In genomic region chr4:121062466-121062975, GRCh38 we compare ENCODE assay signal across 33 cellular contexts. TPM values are rescaled to one million over a fixed set of nuclear protein-coding genes. Genes with fewer than 3 reads are reported as not detected.
DNase-seq lines count a peak whose midpoint lies in the region; ATAC-seq and TF ChIP-seq lines count a peak whose summit lies in the region.
"Had no signal": no experiment of that assay in that cellular context is flagged by ENCODE, and none has a peak within 500 bp of the region (broad histone marks: within the 10 kb centered on the region; RNA-seq: fewer than 3 reads in every experiment).

No MANE protein-coding gene starts in this region.

- H3K36me3 ChIP-seq in mammary epithelial cell (ENCODE audit: insufficient read depth, low read length): no peaks in the 10 kb centered on the region
- H3K36me3 ChIP-seq: ascending aorta, gastroesophageal sphincter had no signal

- no peak overlapping the region for H3K27ac ChIP-seq in right cardiac atrium (ENCODE audit: low read length)
- H3K27ac ChIP-seq in mammary epithelial cell (ENCODE audit: insufficient read depth, low read depth, low read length): no peak overlapping the region
- H3K27ac ChIP-seq: ascending aorta, gastroesophageal sphincter, PC-9 had no signal

- no peak overlapping the region for H3K4me2 ChIP-seq in mammary epithelial cell (ENCODE audit: insufficient read depth, low read depth, low read length)
- H3K4me2 ChIP-seq: PC-9 had no signal

- H3K4me3 ChIP-seq in right cardiac atrium (ENCODE audit: low read length): peak overlapping the region; percentile 10
- H3K4me3 ChIP-seq in fibroblast of villous mesenchyme (ENCODE audit: low read depth, low read length): no peak overlapping the region
- no peak overlapping the region for H3K4me3 ChIP-seq in mammary epithelial cell (replicated peaks in 1 of 3; ENCODE audit: insufficient read depth in 1 of 3, low read depth in 2 of 3, low read length in 3 of 3)
- H3K4me3 ChIP-seq: ascending aorta, gastroesophageal sphincter, PC-9 had no signal

- CTCF ChIA-PET in mammary epithelial cell (lab: Charles Lee; ENCODE audit: low non-redundant PET): no interaction called here

- TF ChIP-seq CTCF in fibroblast of villous mesenchyme (IDR thresholded peaks at IDR 0.05; ENCODE audit: insufficient read depth, low read depth, low read length): no peak
- no peak for TF ChIP-seq CTCF in mammary epithelial cell (conservative IDR thresholded peaks at IDR 0.05 in 1 of 2, IDR thresholded peaks at IDR 0.05 in 1 of 2; ENCODE audit: extremely low read depth in 1 of 2, insufficient read depth in 1 of 2, low read depth in 1 of 2, low read length in 2 of 2)

- 18% methylated on average over 5 of the region's 5 CpGs for WGBS in right cardiac atrium
- WGBS in mammary epithelial cell (ENCODE audit: low coverage, missing lambda C conversion rate): 47% methylated on average over 5 of the region's 5 CpGs

- H3K79me2 ChIP-seq in mammary epithelial cell (ENCODE audit: insufficient read depth, low read length): no peaks in the 10 kb centered on the region

- ATAC-seq in right cardiac atrium: no peak
- no peak for ATAC-seq in left cardiac atrium
- ATAC-seq in HG03196 (IDR thresholded peaks at IDR 0.05; ENCODE audit: unreplicated experiment): no peak
- ATAC-seq in HG02759 (IDR thresholded peaks at IDR 0.05; ENCODE audit: unreplicated experiment): no peak
- ATAC-seq: activated CD4-positive, alpha-beta T cell treated with anti-CD3 and anti-CD28 coated beads for 36 hours; effector memory CD8-positive, alpha-beta T cell; gastroesophageal sphincter; left ventricle myocardium superior; natural killer cell treated with Interleukin-12 subunit alpha and Interleukin-12 subunit beta and Interleukin-15 and Interleukin-18, amount 100 ng/mL, for 72 hours; stimulated activated naive CD8-positive, alpha-beta T cell treated with anti-CD3 and anti-CD28 coated beads, Interleukin-15, amount 100 ng/mL, for 72 hours; T-cell had no signal

- no TSS peak for BruUV-seq in mammary epithelial cell (replicated peaks; lab: Mats Ljungman, UMichigan)

- H3K9me3 ChIP-seq in right cardiac atrium (ENCODE audit: control insufficient read depth, low read length) (no peaks in the 10 kb centered on the region), mammary epithelial cell (replicated peaks; ENCODE audit: insufficient read depth, low read length) (no peaks in the 10 kb centered on the region)
- H3K9me3 ChIP-seq: ascending aorta, gastroesophageal sphincter had no signal

- intact Hi-C loops in right cardiac atrium (cut with DNase I) (no loop called here), left cardiac atrium (cut with DNase I) (no loop called here), mammary epithelial cell (cut with micrococcal nuclease) (no loop called here)

- no peak overlapping the region for H3K9ac ChIP-seq in mammary epithelial cell (ENCODE audit: insufficient read depth, low read length)

- H4K20me1 ChIP-seq in mammary epithelial cell (ENCODE audit: insufficient read depth, low read length): no peaks in the 10 kb centered on the region

- dilution Hi-C loops in mammary epithelial cell (cut with HindIII; ENCODE audit: low sequenced_read_pairs): no loop called here

- in situ Hi-C loops in mammary epithelial cell (cut with MboI; ENCODE audit: low sequenced_read_pairs in 2 of 2): no loop called here

- DNase-seq in right cardiac atrium: no peak
- no peak for DNase-seq in left cardiac atrium
- DNase-seq in SIG-M5 (lab: John Stamatoyannopoulos, UW): peak; percentile 74
- DNase-seq in fibroblast of villous mesenchyme (ENCODE audit: low read depth): peak; percentile 13
- DNase-seq in NCI-H128 (lab: John Stamatoyannopoulos, UW; ENCODE audit: unreplicated experiment): no peak
- DNase-seq in mammary epithelial cell: no peak
- DNase-seq: activated CD4-positive, alpha-beta T cell treated with anti-CD3 and anti-CD28 coated beads for 36 hours; activated CD8-positive, alpha-beta memory T cell treated with anti-CD3 and anti-CD28 coated beads for 24 hours; activated effector memory CD4-positive, alpha-beta T cell treated with anti-CD3 and anti-CD28 coated beads, Interleukin-2, amount 50 U/mL, for 16 hours; activated naive CD8-positive, alpha-beta T cell treated with anti-CD3 and anti-CD28 coated beads, Interleukin-2, amount 10 ng/mL, durations not matched to agents 7 days and 5 days; activated T-cell treated with anti-CD3 and anti-CD28 coated beads, Interleukin-2, amount 50 U/mL, for 1 hour; AML-193; CD4-positive, alpha-beta T cell; cortex of kidney; effector memory CD8-positive, alpha-beta T cell; hypothalamus; immature natural killer cell; left ventricle myocardium superior; NCI-H1417 treated with DMSO at 0.1 percent for 48 hours; NCI-H2081 treated with DMSO at 0.1 percent for 48 hours; NCI-H446; PC-9; Right ventricle myocardium superior; stimulated activated naive CD8-positive, alpha-beta T cell treated with anti-CD3 and anti-CD28 coated beads, Interleukin-15, amount 100 ng/mL, for 72 hours; T-cell had no signal

- H2AFZ ChIP-seq in mammary epithelial cell (ENCODE audit: low read depth, low read length): no peak overlapping the region
- H2AFZ ChIP-seq: PC-9 had no signal

- H3K27me3 ChIP-seq in right cardiac atrium (ENCODE audit: control insufficient read depth, insufficient read depth) (no peaks in the 10 kb centered on the region), mammary epithelial cell (ENCODE audit: insufficient read depth, low read length) (peaks cover 2% of the 10 kb centered on the region)
- H3K27me3 ChIP-seq: ascending aorta, gastroesophageal sphincter had no signal

- H3K4me1 ChIP-seq in right cardiac atrium (ENCODE audit: control insufficient read depth, insufficient read depth, low read length) (peaks cover 2% of the 10 kb centered on the region), mammary epithelial cell (ENCODE audit: insufficient read depth, low read length) (peaks cover 5% of the 10 kb centered on the region)
- H3K4me1 ChIP-seq: ascending aorta, gastroesophageal sphincter had no signal

RNA-seq across cellular contexts. Expression of gene NDNF, which starts 9.8 kb away (rescaled TPM):
- total RNA-seq in right cardiac atrium (1 to 10 TPM in 3 of 4 donors, under 1 TPM in 1; 0.50 to 6.3 (median 2.3) TPM), left cardiac atrium (1 to 10 TPM; 4.2 to 5.4 TPM), fibroblast of villous mesenchyme (0.32 and 0.86 TPM in 2 replicates), mammary epithelial cell (under 1 TPM in 1 of 2 donors, not detected in 1; under 0.01 TPM)
- polyA plus RNA-seq in right cardiac atrium (2.5 TPM), mammary epithelial cell (not detected)
- polyA minus RNA-seq in mammary epithelial cell: not detected
- total RNA-seq: mononuclear cell; natural killer cell treated with Interleukin-12 subunit alpha and Interleukin-12 subunit beta and Interleukin-15 and Interleukin-18, amount 100 ng/mL, for 72 hours; PC-9; pulmonary artery endothelial cell had no signal
- polyA plus RNA-seq: IgD-negative memory B cell, immature natural killer cell had no signal

Comparison
In these comparisons a context has a peak if more than half of its experiments do, and no peak if none do; other contexts are left out.
1. DNase-seq: peak in SIG-M5 (single experiment) and fibroblast of villous mesenchyme (single experiment); none in right cardiac atrium (0 of 3), left cardiac atrium (single experiment), NCI-H128 (single experiment) and mammary epithelial cell (single experiment).